ENCODE assay signal across 17 cellular contexts in the genomic region with DNA sequence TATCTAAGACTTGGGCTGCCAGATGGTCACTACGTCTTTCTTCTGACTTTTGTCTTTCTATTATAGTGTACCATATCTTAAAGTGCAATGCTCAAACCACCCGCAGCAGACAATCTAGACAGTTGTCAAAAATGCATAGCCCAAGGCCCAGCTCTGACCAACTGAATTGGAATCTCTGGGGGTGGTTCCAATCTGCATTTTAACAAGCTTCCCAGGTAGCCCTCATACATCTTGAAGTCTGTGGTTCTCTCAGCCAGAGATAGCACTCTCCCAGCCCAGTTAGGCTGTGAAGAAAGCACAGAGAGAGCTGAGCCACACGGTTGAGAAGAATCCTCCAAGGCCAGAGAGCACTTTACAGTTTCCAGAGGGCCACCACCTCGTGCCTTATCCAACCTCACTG.
A peak's percentile ranks its signal among the peaks of the same experiment; 100 is the strongest.
DNase-seq lines count a peak whose midpoint lies in the region; TF ChIP-seq lines count a peak whose summit lies in the region.
"Had no signal": no experiment of that assay in that cellular context is flagged by ENCODE, and none has a peak within 500 bp of the region (broad histone marks: within the 10 kb centered on the region; RNA-seq: fewer than 3 reads in every experiment).

No MANE protein-coding gene starts in this region.

- CTCF ChIA-PET in RWPE1 (lab: Yijun Ruan, JAX), result interaction anchor here (0.6 to 1.0 kb wide), 2 partner anchors 10 to 86 kb away, joined by 4 read pairs; no protein-coding TSS in a partner anchor

- peak; percentile 62 for DNase-seq in LoVo (ENCODE audit: low spot score)
- DNase-seq in islet precursor cell, result peak; percentile 93
- no peak for DNase-seq in nucleus accumbens (lab: John Stamatoyannopoulos, UW)
- no peak for DNase-seq in NCI-H187 (lab: John Stamatoyannopoulos, UW)
- DNase-seq in RWPE1 (ENCODE audit: low spot score), result no peak
- no peak for DNase-seq in GM13976 (ENCODE audit: low spot score)
- DNase-seq: C1 segment of cervical spinal cord; Calu3; CD4-positive, alpha-beta memory T cell; COR-L47; DMS53; DMS79 treated with DMSO at 0.1 percent for 48 hours; GOT3; H7; HCEC 1CT had no signal

- TF ChIP-seq CTCF in RWPE1 (conservative IDR thresholded peaks at IDR 0.05; ENCODE audit: low read depth), result no peak
- TF ChIP-seq CTCF in GM13976 (IDR thresholded peaks at IDR 0.05; ENCODE audit: borderline replicate concordance, control extremely low read depth, extremely low read depth, insufficient read depth, missing control alignments), result no peak

- no peak overlapping the region for H3K4me3 ChIP-seq in mesodermal cell (ENCODE audit: extremely low read depth, insufficient read depth, low read length, poor library complexity, severe bottlenecking)
- H3K4me3 ChIP-seq: GM12878 had no signal

- WGBS in mesodermal cell (ENCODE audit: insufficient coverage in 2 of 2), 2 experiments, result 36 to 57% methylated on average over 2 to 4 of the region's 4 CpGs

- H3K27ac ChIP-seq in mesodermal cell (ENCODE audit: low read depth, low read length, severe bottlenecking) (peak overlapping the region; percentile 53), RWPE1 (no peak overlapping the region)

- H3K9me3 ChIP-seq in mesodermal cell (ENCODE audit: control insufficient read depth, low read length), result no peaks in the 10 kb centered on the region

- POLR2A ChIA-PET in RWPE1 (lab: Yijun Ruan, JAX; ENCODE audit: low non-redundant PET), result no interaction called here

- peaks cover 76% of the 10 kb centered on the region for H3K4me1 ChIP-seq in mesodermal cell (ENCODE audit: control insufficient read depth, insufficient read depth, low read length, poor library complexity, severe bottlenecking)

- H3K36me3 ChIP-seq in mesodermal cell (ENCODE audit: control insufficient read depth, insufficient read depth, low read length), result no peaks in the 10 kb centered on the region

- in situ Hi-C loops in GM13976 (cut with MboI; ENCODE audit: low sequenced_read_pairs, unreplicated experiment), result loop anchor here (5.0 to 25.0 kb wide), 2 partner anchors 129 to 544 kb away; partner anchors contain the start of gene HAND1

Comparison
In these comparisons a context has a peak if more than half of its experiments do, and no peak if none do; other contexts are left out.
1. DNase-seq: peak in LoVo (single experiment) and islet precursor cell (single experiment); none in nucleus accumbens (0 of 56), NCI-H187 (0 of 2), RWPE1 (single experiment) and GM13976 (single experiment).